ENCODE assay signal across 1 cellular context in genomic region chr15:64356443-64357040, GRCh38.
TF ChIP-seq lines count a peak whose summit lies in the region.

No MANE protein-coding gene starts in this region.

TF ChIP-seq in HEK293, 187 proteins besides CTCF, POLR2A, EP300 and RAD21 (continued from another document):
- no peak for TF ChIP-seq ZNF18 (tag by site-specific recombination; IDR thresholded peaks at IDR 0.05)
- TF ChIP-seq ZNF792 (tag by site-specific recombination; IDR thresholded peaks at IDR 0.05): no peak
- TF ChIP-seq ZNF302 (tag by site-specific recombination; IDR thresholded peaks at IDR 0.05; ENCODE audit: low read depth): no peak
- no peak for TF ChIP-seq ZIC2 (tag by site-specific recombination; IDR thresholded peaks at IDR 0.05)
- TF ChIP-seq ATF2 (tag by site-specific recombination; IDR thresholded peaks at IDR 0.05; ENCODE audit: low read depth): no peak
- TF ChIP-seq ZSCAN30 (tag by site-specific recombination; IDR thresholded peaks at IDR 0.05): no peak; the same call in 1 of the 2 replicates
- no peak for TF ChIP-seq GLI4 (tag by site-specific recombination; IDR thresholded peaks at IDR 0.05)
- TF ChIP-seq ZBTB17 (tag by site-specific recombination; IDR thresholded peaks at IDR 0.05): peak; percentile 40; the same call in 1 of the 2 replicates
- no peak for TF ChIP-seq ZNF157 (tag by site-specific recombination; IDR thresholded peaks at IDR 0.05)
- peak; percentile 90 for TF ChIP-seq ZBTB6 (tag by site-specific recombination; IDR thresholded peaks at IDR 0.05)
- no peak for TF ChIP-seq ZNF701 (tag by site-specific recombination; IDR thresholded peaks at IDR 0.05)
- no peak for TF ChIP-seq ZNF623 (tag by site-specific recombination; IDR thresholded peaks at IDR 0.05)
- TF ChIP-seq ZXDB (tag by site-specific recombination; IDR thresholded peaks at IDR 0.05): no peak
- no peak for TF ChIP-seq ZNF132 (tag by site-specific recombination; IDR thresholded peaks at IDR 0.05; ENCODE audit: borderline replicate concordance)
- TF ChIP-seq IKZF3 (tag by site-specific recombination; IDR thresholded peaks at IDR 0.05): peak; percentile 60; the same call in 1 of the 2 replicates
- TF ChIP-seq ZNF335 (tag by site-specific recombination; conservative IDR thresholded peaks at IDR 0.05): 0 out of 2 replicates have a peak, but pooled peaks have one; percentile 5
- TF ChIP-seq PRDM4 (tag by site-specific recombination; IDR thresholded peaks at IDR 0.05): no peak
- 0 out of 2 replicates have a peak, but pooled peaks have one; percentile 17 for TF ChIP-seq ZNF629 (tag by site-specific recombination; IDR thresholded peaks at IDR 0.05)
- no peak for TF ChIP-seq ZNF221 (tag by site-specific recombination; IDR thresholded peaks at IDR 0.05; ENCODE audit: borderline replicate concordance)
- no peak for TF ChIP-seq ZNF558 (tag by site-specific recombination; IDR thresholded peaks at IDR 0.05)
- TF ChIP-seq ZNF670 (tag by site-specific recombination; IDR thresholded peaks at IDR 0.05; ENCODE audit: low read depth): no peak
- no peak for TF ChIP-seq BCL6B (tag by site-specific recombination; IDR thresholded peaks at IDR 0.05)
- no peak for TF ChIP-seq SP3 (tag by site-specific recombination; IDR thresholded peaks at IDR 0.05)
- no peak for TF ChIP-seq ZNF292 (tag by site-specific recombination; IDR thresholded peaks at IDR 0.05; ENCODE audit: borderline replicate concordance, low read depth)
- no peak for TF ChIP-seq ZNF223 (tag by site-specific recombination; IDR thresholded peaks at IDR 0.05)
- TF ChIP-seq ZBTB1 (tag by site-specific recombination; IDR thresholded peaks at IDR 0.05): no peak
- no peak for TF ChIP-seq ZNF16 (tag by site-specific recombination; IDR thresholded peaks at IDR 0.05; ENCODE audit: low read depth)
- no peak for TF ChIP-seq ZNF274 (IDR thresholded peaks at IDR 0.05; ENCODE audit: low read length)
- no peak for TF ChIP-seq ZNF274 (tag by site-specific recombination; IDR thresholded peaks at IDR 0.05; ENCODE audit: borderline replicate concordance)
- TF ChIP-seq PRDM1 (tag by site-specific recombination; IDR thresholded peaks at IDR 0.05): no peak
- 0 out of 2 replicates have a peak, but pooled peaks have one; percentile 18 for TF ChIP-seq MZF1 (tag by site-specific recombination; IDR thresholded peaks at IDR 0.05; ENCODE audit: borderline replicate concordance)
- TF ChIP-seq ZFHX2 (tag by site-specific recombination; conservative IDR thresholded peaks at IDR 0.05): no peak
- TF ChIP-seq SP2 (tag by site-specific recombination; IDR thresholded peaks at IDR 0.05): no peak
- no peak for TF ChIP-seq ZNF214 (tag by site-specific recombination; IDR thresholded peaks at IDR 0.05; ENCODE audit: borderline replicate concordance)
- TF ChIP-seq PRDM6 (tag by site-specific recombination; IDR thresholded peaks at IDR 0.05): peak; percentile 44; the same call in 1 of the 2 replicates
- peak; percentile 95 for TF ChIP-seq ZNF341 (tag by site-specific recombination; IDR thresholded peaks at IDR 0.05; ENCODE audit: low read depth)
- no peak for TF ChIP-seq KLF10 (tag by site-specific recombination; IDR thresholded peaks at IDR 0.05)
- peak; percentile 7; the same call in 1 of the 2 replicates for TF ChIP-seq PATZ1 (tag by site-specific recombination; IDR thresholded peaks at IDR 0.05)
- no peak; the same call in 1 of the 2 replicates for TF ChIP-seq ZNF10 (tag by site-specific recombination; IDR thresholded peaks at IDR 0.05)
- TF ChIP-seq ZNF48 (tag by site-specific recombination; IDR thresholded peaks at IDR 0.05): no peak
- no peak for TF ChIP-seq ZNF324 (tag by site-specific recombination; IDR thresholded peaks at IDR 0.05)
- TF ChIP-seq ZNF423 (tag by site-specific recombination; IDR thresholded peaks at IDR 0.05): peak; percentile 39; the same call in 1 of the 2 replicates
- TF ChIP-seq ZSCAN16 (tag by site-specific recombination; IDR thresholded peaks at IDR 0.05): 0 out of 2 replicates have a peak, but pooled peaks have one; percentile 23
- TF ChIP-seq ZNF560 (tag by site-specific recombination; IDR thresholded peaks at IDR 0.05; ENCODE audit: borderline replicate concordance): no peak
- no peak for TF ChIP-seq ZNF549 (tag by site-specific recombination; IDR thresholded peaks at IDR 0.05)
- no peak for TF ChIP-seq ZNF114 (tag by site-specific recombination; IDR thresholded peaks at IDR 0.05)
- no peak for TF ChIP-seq ZNF768 (tag by site-specific recombination; IDR thresholded peaks at IDR 0.05)
- no peak for TF ChIP-seq BCL11B (tag by site-specific recombination; IDR thresholded peaks at IDR 0.05; ENCODE audit: low read depth)
TF ChIP-seq in HEK293: peak in this region for 12.
